ENCODE assay signal across 11 cellular contexts in the genomic region with DNA sequence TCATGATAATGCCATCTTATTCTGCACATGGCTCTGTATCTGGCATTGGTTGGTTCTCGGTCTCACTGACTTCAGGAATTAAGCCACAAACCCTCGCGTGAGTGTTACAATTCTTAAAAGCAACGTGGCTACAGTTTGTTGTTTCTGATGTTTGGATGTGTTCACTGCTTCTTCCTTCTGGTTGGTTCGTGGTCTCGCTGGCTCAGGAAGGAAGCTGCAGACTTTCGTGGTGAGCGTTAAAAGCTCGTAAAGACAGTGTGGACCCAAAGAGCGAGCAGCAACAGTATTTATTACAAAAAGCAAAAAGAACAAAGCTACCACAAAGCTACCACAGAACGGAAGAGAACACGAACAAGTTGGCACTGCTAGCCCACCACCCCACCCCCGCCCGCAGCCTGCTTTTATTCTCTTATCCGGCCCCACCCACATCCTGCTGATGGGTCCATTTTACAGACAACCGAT. TPM values are rescaled to one million over a fixed set of nuclear protein-coding genes. Genes with fewer than 3 reads are reported as not detected.
DNase-seq lines count a peak whose midpoint lies in the region; ATAC-seq, FAIRE-seq and TF ChIP-seq lines count a peak whose summit lies in the region.
"Had no signal": no experiment of that assay in that cellular context is flagged by ENCODE, and none has a peak within 500 bp of the region (broad histone marks: within the 10 kb centered on the region; RNA-seq: fewer than 3 reads in every experiment).

No MANE protein-coding gene starts in this region.

- peaks cover 6% of the 10 kb centered on the region for H3K4me1 Mint-ChIP-seq in GM23338
- H3K4me1 Mint-ChIP-seq in activated naive CD4-positive, alpha-beta T cell treated with anti-CD3 and anti-CD28 coated beads, Interleukin-2, amount 10 ng/mL, durations not matched to agents 7 days and 5 days: peaks cover 41% of the 10 kb centered on the region

- no peak for ATAC-seq in GM23338
- ATAC-seq: heart left ventricle, SK-N-SH treated with all-trans-retinoic acid at 6 μM for 48 hours had no signal

- no peak overlapping the region for H3K27ac Mint-ChIP-seq in GM23338
- peak overlapping the region; percentile 96 for H3K27ac Mint-ChIP-seq in activated naive CD4-positive, alpha-beta T cell treated with anti-CD3 and anti-CD28 coated beads, Interleukin-2, amount 10 ng/mL, durations not matched to agents 7 days and 5 days

- TF ChIP-seq POLR2A in spleen (IDR thresholded peaks at IDR 0.05) (no peak), H54 (IDR thresholded peaks at IDR 0.05; ENCODE audit: low read depth, low read length) (no peak)

- no peaks in the 10 kb centered on the region for H3K27me3 ChIP-seq in GM23338 (ENCODE audit: insufficient read depth)
- peaks cover 0 to 7% (median 0%) of the 10 kb centered on the region in 7 donors for H3K27me3 ChIP-seq in spleen (replicated peaks in 1 of 7)

- H4K20me1 ChIP-seq in GM23338 (replicated peaks; ENCODE audit: insufficient read depth): no peaks in the 10 kb centered on the region

- no peak overlapping the region for H3K4me3 Mint-ChIP-seq in GM23338
- H3K4me3 Mint-ChIP-seq in activated naive CD4-positive, alpha-beta T cell treated with anti-CD3 and anti-CD28 coated beads, Interleukin-2, amount 10 ng/mL, durations not matched to agents 7 days and 5 days: peak overlapping the region; percentile 46

- intact Hi-C loops in spleen (cut with DNase I; ENCODE audit: low total_unique reads): loop anchor here (5.0 to 10.0 kb wide), 2 partner anchors 55 to 488 kb away; partner anchors contain the start of gene MYLIP

- no peaks in the 10 kb centered on the region for H3F3A ChIP-seq in GM23338 (replicated peaks; ENCODE audit: low read depth)

- H3K27me3 Mint-ChIP-seq in GM23338 (ENCODE audit: insufficient read depth, low read depth, poor library complexity): no peaks in the 10 kb centered on the region
- H3K27me3 Mint-ChIP-seq in activated naive CD4-positive, alpha-beta T cell treated with anti-CD3 and anti-CD28 coated beads, Interleukin-2, amount 10 ng/mL, durations not matched to agents 7 days and 5 days: peaks cover 3% of the 10 kb centered on the region

- H3K27ac ChIP-seq in GM23338 (ENCODE audit: low read depth) (no peak overlapping the region), spleen (peak overlapping the region in 6 of 8 donors; percentile 18 to 80 (median 52))

- H3K36me3 Mint-ChIP-seq in GM23338 (ENCODE audit: low read depth): no peaks in the 10 kb centered on the region
- peaks cover 39% of the 10 kb centered on the region for H3K36me3 Mint-ChIP-seq in activated naive CD4-positive, alpha-beta T cell treated with anti-CD3 and anti-CD28 coated beads, Interleukin-2, amount 10 ng/mL, durations not matched to agents 7 days and 5 days

- 22 to 39% (median 28%) methylated on average over 16 of the region's 16 CpGs for WGBS in spleen, 5 donors

- TF ChIP-seq CTCF in GM23338 (conservative IDR thresholded peaks at IDR 0.05; ENCODE audit: low read depth in 2 of 2): no peak
- no peak for TF ChIP-seq CTCF in spleen (IDR thresholded peaks at IDR 0.05 in 8 of 11, conservative IDR thresholded peaks at IDR 0.05 in 3 of 11)

- H3K9me3 Mint-ChIP-seq in GM23338: peaks cover 3% of the 10 kb centered on the region; the same call in 2 of the 3 replicates
- H3K9me3 Mint-ChIP-seq in activated naive CD4-positive, alpha-beta T cell treated with anti-CD3 and anti-CD28 coated beads, Interleukin-2, amount 10 ng/mL, durations not matched to agents 7 days and 5 days: peaks cover 40% of the 10 kb centered on the region

- H3K79me2 ChIP-seq in GM23338 (replicated peaks; ENCODE audit: insufficient read depth): no peaks in the 10 kb centered on the region

- 0 out of 2 replicates have a peak, but pooled peaks cover 3% of the 10 kb centered on the region for H3K4me1 ChIP-seq in GM23338 (ENCODE audit: insufficient read depth)
- peaks cover 0 to 23% (median 7%) of the 10 kb centered on the region in 6 donors for H3K4me1 ChIP-seq in spleen

- H3K4me3 ChIP-seq in GM23338 (no peak overlapping the region), spleen (peak overlapping the region in 1 of 8 donors; percentile 30)

- no peak overlapping the region for H3K4me2 ChIP-seq in GM23338

- no peaks in the 10 kb centered on the region for H3K9me2 ChIP-seq in GM23338 (ENCODE audit: insufficient read depth)

- no peak for FAIRE-seq in H54 (lab: Jason Lieb, UNC)

- DNase-seq in GM23338 (ENCODE audit: low spot score): no peak
- peak in 4 of 5 donors; percentile 22 to 92 (median 36) for DNase-seq in T-helper 1 cell
- DNase-seq in activated naive CD4-positive, alpha-beta T cell treated with anti-CD3 and anti-CD28 coated beads, Interleukin-2, amount 10 ng/mL, durations not matched to agents 7 days and 5 days: peak; percentile 75
- DNase-seq in spleen: no peak
- no peak for DNase-seq in H54 (ENCODE audit: insufficient read length, low spot score)
- DNase-seq in NCI-H748 (lab: John Stamatoyannopoulos, UW; ENCODE audit: unreplicated experiment): no peak
- DNase-seq in pons (ENCODE audit: low spot score): no peak
- no peak for DNase-seq in dedifferentiated amniotic fluid mesenchymal stem cell (ENCODE audit: extremely low spot score)
- DNase-seq: heart left ventricle, retina had no signal

- no peaks in the 10 kb centered on the region for H3K36me3 ChIP-seq in GM23338 (ENCODE audit: insufficient read depth)
- no peaks in the 10 kb centered on the region for H3K36me3 ChIP-seq in spleen
- H3K36me3 ChIP-seq: heart left ventricle had no signal

- peak overlapping the region; percentile 82 for H2AFZ ChIP-seq in GM23338

- CTCF ChIA-PET in activated naive CD4-positive, alpha-beta T cell treated with anti-CD3 and anti-CD28 coated beads, Interleukin-2, amount 10 ng/mL, durations not matched to agents 7 days and 5 days (lab: Charles Lee): interaction anchor here (0.8 to 5.9 kb wide), 5 partner anchors 11 to 495 kb away, joined by 3 to 71 read pairs (median 5); partner anchors contain the start of gene MYLIP

- peaks cover 0 to 18% (median 9%) of the 10 kb centered on the region in 8 donors for H3K9me3 ChIP-seq in spleen
- H3K9me3 ChIP-seq: heart left ventricle had no signal

TF ChIP-seq in GM23338, 12 proteins besides CTCF, POLR2A, EP300 and RAD21 (continues in another document):
- no peak for TF ChIP-seq POLR2AphosphoS5 (IDR thresholded peaks at IDR 0.05; ENCODE audit: low read depth)
- no peak for TF ChIP-seq STAT1 (IDR thresholded peaks at IDR 0.05; ENCODE audit: unreplicated experiment)
- no peak for TF ChIP-seq EZH2 (IDR thresholded peaks at IDR 0.05; ENCODE audit: low read depth, unreplicated experiment)
- no peak for TF ChIP-seq ZNF331 (CRISPR knock-in tag; IDR thresholded peaks at IDR 0.05; ENCODE audit: low read depth)
- TF ChIP-seq ETS1 (IDR thresholded peaks at IDR 0.05): no peak
- no peak for TF ChIP-seq EZH2phosphoT487 (IDR thresholded peaks at IDR 0.05; ENCODE audit: unreplicated experiment)
- TF ChIP-seq, protein P1, sequence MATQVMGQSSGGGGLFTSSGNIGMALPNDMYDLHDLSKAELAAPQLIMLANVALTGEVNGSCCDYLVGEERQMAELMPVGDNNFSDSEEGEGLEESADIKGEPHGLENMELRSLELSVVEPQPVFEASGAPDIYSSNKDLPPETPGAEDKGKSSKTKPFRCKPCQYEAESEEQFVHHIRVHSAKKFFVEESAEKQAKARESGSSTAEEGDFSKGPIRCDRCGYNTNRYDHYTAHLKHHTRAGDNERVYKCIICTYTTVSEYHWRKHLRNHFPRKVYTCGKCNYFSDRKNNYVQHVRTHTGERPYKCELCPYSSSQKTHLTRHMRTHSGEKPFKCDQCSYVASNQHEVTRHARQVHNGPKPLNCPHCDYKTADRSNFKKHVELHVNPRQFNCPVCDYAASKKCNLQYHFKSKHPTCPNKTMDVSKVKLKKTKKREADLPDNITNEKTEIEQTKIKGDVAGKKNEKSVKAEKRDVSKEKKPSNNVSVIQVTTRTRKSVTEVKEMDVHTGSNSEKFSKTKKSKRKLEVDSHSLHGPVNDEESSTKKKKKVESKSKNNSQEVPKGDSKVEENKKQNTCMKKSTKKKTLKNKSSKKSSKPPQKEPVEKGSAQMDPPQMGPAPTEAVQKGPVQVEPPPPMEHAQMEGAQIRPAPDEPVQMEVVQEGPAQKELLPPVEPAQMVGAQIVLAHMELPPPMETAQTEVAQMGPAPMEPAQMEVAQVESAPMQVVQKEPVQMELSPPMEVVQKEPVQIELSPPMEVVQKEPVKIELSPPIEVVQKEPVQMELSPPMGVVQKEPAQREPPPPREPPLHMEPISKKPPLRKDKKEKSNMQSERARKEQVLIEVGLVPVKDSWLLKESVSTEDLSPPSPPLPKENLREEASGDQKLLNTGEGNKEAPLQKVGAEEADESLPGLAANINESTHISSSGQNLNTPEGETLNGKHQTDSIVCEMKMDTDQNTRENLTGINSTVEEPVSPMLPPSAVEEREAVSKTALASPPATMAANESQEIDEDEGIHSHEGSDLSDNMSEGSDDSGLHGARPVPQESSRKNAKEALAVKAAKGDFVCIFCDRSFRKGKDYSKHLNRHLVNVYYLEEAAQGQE (IDR thresholded peaks at IDR 0.05; ENCODE audit: unreplicated experiment): no peak
- no peak for TF ChIP-seq CREB1 (CRISPR knock-in tag; IDR thresholded peaks at IDR 0.05; ENCODE audit: low read depth)
- TF ChIP-seq ZNF114 (CRISPR knock-in tag; IDR thresholded peaks at IDR 0.05): no peak

RNA-seq across cellular contexts. Expression of gene MYLIP, which starts 51.1 kb away (rescaled TPM):
- total RNA-seq in GM23338 (2014; rRNA removed; shearing (Covaris generic)): 32.4 and 33.8 TPM in 2 replicates
- polyA plus RNA-seq in GM23338 (2016; fragmentation: Nextera tagmentation; extraction: Ambion mirVana): 26.7 and 28.7 TPM in 2 replicates
- total RNA-seq in spleen: 10 to 100 TPM; 33.3 to 66.8 (median 50.9) TPM
- polyA plus RNA-seq in spleen: 10 to 100 TPM; 12.5 to 21.2 (median 15.5) TPM

RNA-seq across cellular contexts. Expression of gene GMPR, which starts 58.4 kb away (rescaled TPM):
- total RNA-seq in GM23338 (2014; rRNA removed; shearing (Covaris generic)): 0.35 and 1.3 TPM in 2 replicates
- polyA plus RNA-seq in GM23338 (2016; fragmentation: Nextera tagmentation; extraction: Ambion mirVana): 0.23 and 0.64 TPM in 2 replicates
- 10 to 100 TPM in 6 of 7 donors, 1 to 10 TPM in 1; 9.6 to 37.4 (median 14.0) TPM for total RNA-seq in spleen
- polyA plus RNA-seq in spleen: 10 to 100 TPM in 1 of 3 donors, 1 to 10 TPM in 2; 5.4 to 16.3 (median 6.6) TPM

Comparison
In these comparisons a context has a peak if more than half of its experiments do, and no peak if none do; other contexts are left out.
1. DNase-seq: peak in T-helper 1 cell (4 of 5) and activated naive CD4-positive, alpha-beta T cell treated with anti-CD3 and anti-CD28 coated beads, Interleukin-2, amount 10 ng/mL, durations not matched to agents 7 days and 5 days (single experiment); none in GM23338 (single experiment), spleen (single experiment), H54 (single experiment), NCI-H748 (single experiment), pons (single experiment) and dedifferentiated amniotic fluid mesenchymal stem cell (single experiment).